20 cellular contexts compared by ENCODE assay signal in the genomic region with DNA sequence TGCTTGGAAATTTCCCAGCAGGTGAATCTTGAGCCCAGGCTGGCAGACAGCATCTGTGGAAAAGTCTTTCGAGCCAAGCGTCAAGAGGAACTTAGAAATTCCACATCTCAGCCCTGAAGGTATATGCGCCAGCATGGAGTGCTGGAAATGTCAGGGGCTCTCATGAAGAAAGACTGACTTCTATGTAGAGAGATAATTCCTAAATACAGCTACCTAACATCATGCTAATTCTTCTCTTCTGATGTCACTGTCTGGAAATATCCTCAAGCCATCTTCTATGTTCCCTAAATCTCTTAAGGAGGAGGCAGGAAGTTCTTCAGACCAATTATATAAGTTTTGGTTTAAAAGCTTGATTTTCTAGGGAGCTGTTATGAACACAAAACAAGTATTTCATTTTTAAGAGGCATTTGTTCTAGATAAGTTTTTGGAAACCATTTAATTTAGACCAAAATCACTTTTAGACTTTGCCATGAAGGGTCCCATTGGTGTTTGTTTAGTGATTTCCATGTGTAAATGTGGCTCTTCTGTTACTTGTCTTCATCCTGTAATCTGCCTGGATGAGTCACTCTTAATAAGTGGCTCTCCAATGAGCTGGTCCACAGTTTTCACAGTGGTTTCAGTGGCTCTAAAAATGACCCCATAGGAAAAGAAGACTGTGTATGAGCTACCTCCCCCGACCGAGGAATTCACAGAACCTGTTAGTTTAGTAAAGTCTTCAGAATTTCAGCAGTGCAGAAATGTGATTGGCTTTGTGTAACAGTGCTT.
A peak's percentile ranks its signal among the peaks of the same experiment; 100 is the strongest.
DNase-seq lines count a peak whose midpoint lies in the region; ATAC-seq, FAIRE-seq and TF ChIP-seq lines count a peak whose summit lies in the region.
"Had no signal": no experiment of that assay in that cellular context is flagged by ENCODE, and none has a peak within 500 bp of the region (broad histone marks: within the 10 kb centered on the region; RNA-seq: fewer than 3 reads in every experiment).

No MANE protein-coding gene starts in this region.

- peak overlapping the region; percentile 83 for H2BK20ac ChIP-seq in IMR-90 (ENCODE audit: low read depth, low read length)

- H2AFZ ChIP-seq in IMR-90 (replicated peaks; ENCODE audit: low read length, poor library complexity), result no peak overlapping the region

- CTCF ChIA-PET in IMR-90 (lab: Yijun Ruan, JAX), result interaction anchor here (1.1 kb wide), 1 partner anchor 11 kb away, joined by 4 read pairs; no protein-coding TSS in a partner anchor

- H3K9me3 ChIP-seq in IMR-90 (ENCODE audit: control insufficient read depth, insufficient read depth, low read length) (no peaks in the 10 kb centered on the region), mesodermal cell (ENCODE audit: control insufficient read depth, low read length) (no peaks in the 10 kb centered on the region)
- H3K9me3 ChIP-seq: heart left ventricle, stomach had no signal

- FAIRE-seq in bronchial epithelial cell (lab: Jason Lieb, UNC), result no peak
- FAIRE-seq: H1 had no signal

- H2BK120ac ChIP-seq in IMR-90 (ENCODE audit: low read depth, low read length), result peak overlapping the region; percentile 89

- H3K36me3 ChIP-seq in IMR-90 (ENCODE audit: control insufficient read depth, insufficient read depth, low read length) (no peaks in the 10 kb centered on the region; the same call in 1 of the 2 replicates), bronchial epithelial cell (ENCODE audit: control insufficient read depth, insufficient read depth, low read length) (no peaks in the 10 kb centered on the region), mesodermal cell (ENCODE audit: control insufficient read depth, insufficient read depth, low read length) (no peaks in the 10 kb centered on the region)
- H3K36me3 ChIP-seq: heart left ventricle, stomach had no signal

- H3K4me3 ChIP-seq in AG10803 (ENCODE audit: low read length), result no peak overlapping the region
- no peak overlapping the region for H3K4me3 ChIP-seq in IMR-90 (ENCODE audit: insufficient read depth, low read depth, low read length)
- H3K4me3 ChIP-seq in bronchial epithelial cell (ENCODE audit: low read depth, low read length), result no peak overlapping the region
- no peak overlapping the region for H3K4me3 ChIP-seq in mesodermal cell (ENCODE audit: extremely low read depth, insufficient read depth, low read length, poor library complexity, severe bottlenecking)
- H3K4me3 ChIP-seq: heart left ventricle, stomach had no signal

- peak overlapping the region; percentile 49 for H2BK5ac ChIP-seq in IMR-90 (ENCODE audit: low read depth, low read length, poor library complexity, severe bottlenecking)

- no peak overlapping the region for H2AK9ac ChIP-seq in IMR-90 (replicated peaks; ENCODE audit: low read depth, low read length, poor library complexity)

- no peak for TF ChIP-seq RAD21 in IMR-90 (IDR thresholded peaks at IDR 0.05; ENCODE audit: low read length)

- H3K23ac ChIP-seq in IMR-90 (ENCODE audit: low read depth, low read length), result no peak overlapping the region; the same call in 1 of the 2 replicates

- H3K18ac ChIP-seq in IMR-90 (ENCODE audit: low read depth, low read length), result peak overlapping the region; percentile 75; the same call in 1 of the 2 replicates

- H3K27ac ChIP-seq in IMR-90 (ENCODE audit: insufficient read depth, low read length) (no peak overlapping the region), mesodermal cell (ENCODE audit: low read depth, low read length, severe bottlenecking) (peak overlapping the region; percentile 71)
- H3K27ac ChIP-seq: stomach had no signal

- peak overlapping the region; percentile 64; the same call in 1 of the 2 replicates for H4K5ac ChIP-seq in IMR-90 (ENCODE audit: low read depth, low read length)

- TF ChIP-seq CTCF in AG10803 (conservative IDR thresholded peaks at IDR 0.05; ENCODE audit: low read length) (no peak), IMR-90 (conservative IDR thresholded peaks at IDR 0.05; ENCODE audit: low read depth, low read length) (no peak), bronchial epithelial cell (IDR thresholded peaks at IDR 0.05; ENCODE audit: insufficient read depth, low read length, severe bottlenecking) (no peak)

- POLR2A ChIA-PET in IMR-90 (lab: Charles Lee; ENCODE audit: unreplicated experiment), result no interaction called here

- H4K20me1 ChIP-seq in IMR-90 (ENCODE audit: insufficient read depth, low read length), result no peaks in the 10 kb centered on the region

- BruUV-seq in IMR-90 (replicated peaks; lab: Mats Ljungman, UMichigan), result no TSS peak

- H3K9me1 ChIP-seq in IMR-90 (ENCODE audit: insufficient read depth, low read length), result peaks cover 3% of the 10 kb centered on the region; the same call in 1 of the 2 replicates

- no peak overlapping the region for H3K56ac ChIP-seq in IMR-90 (ENCODE audit: extremely low read depth, insufficient read depth, low read length)

- DNase-seq in AG10803 (ENCODE audit: low read depth) (peak; percentile 48), IMR-90 (peak; percentile 62), bronchial epithelial cell (ENCODE audit: low read depth) (peak; percentile 65), C1 segment of cervical spinal cord (lab: John Stamatoyannopoulos, UW) (no peak)
- DNase-seq in activated naive CD4-positive, alpha-beta T cell treated with anti-CD3 and anti-CD28 coated beads, Interleukin-2, amount 50 U/mL, for 16 hours, result no peak
- DNase-seq in activated CD4-positive, CD25-positive, alpha-beta regulatory T cell (lab: John Stamatoyannopoulos, UW), result no peak
- DNase-seq: anterior cingulate cortex; cortex of kidney; heart left ventricle; NCI-H2081 treated with DMSO at 0.1 percent for 48 hours; NCI-H748 treated with DMSO at 0.1 percent for 48 hours; posterior cingulate gyrus; RPMI8226; stimulated activated CD4-positive, alpha-beta T cell treated with anti-CD3 and anti-CD28 coated beads, Interleukin-12 subunit alpha, Interleukin-12 subunit beta, amount 100 ng/mL, for 4 hours; stomach; T-helper 1 cell had no signal

- dilution Hi-C loops in IMR-90 (cut with HindIII; ENCODE audit: low sequenced_read_pairs, unreplicated experiment), result no loop called here

- H4K91ac ChIP-seq in IMR-90 (ENCODE audit: insufficient read depth, low read depth, low read length), result no peak overlapping the region; the same call in 1 of the 2 replicates

- peak overlapping the region; percentile 64; the same call in 1 of the 2 replicates for H3K4ac ChIP-seq in IMR-90 (ENCODE audit: low read depth, low read length)

- intact Hi-C loops in IMR-90 (cut with micrococcal nuclease), result no loop called here

- no peak overlapping the region for H2AK5ac ChIP-seq in IMR-90 (ENCODE audit: low read depth, low read length)

- H3K4me1 ChIP-seq in IMR-90 (ENCODE audit: control insufficient read depth, insufficient read depth, low read length) (peaks cover 22% of the 10 kb centered on the region), mesodermal cell (ENCODE audit: control insufficient read depth, insufficient read depth, low read length, poor library complexity, severe bottlenecking) (peaks cover 31% of the 10 kb centered on the region)

- peak overlapping the region in 1 of 2 experiments; percentile 31; a peak in 1 of 4 replicates for H4K8ac ChIP-seq in IMR-90 (ENCODE audit: low read depth in 2 of 2, low read length in 2 of 2)

- ATAC-seq in IMR-90 (ENCODE audit: low read depth) (peak; percentile 27; the same call in 1 of the 2 replicates), HG02973 (IDR thresholded peaks at IDR 0.05; ENCODE audit: unreplicated experiment) (no peak)
- ATAC-seq: WTC11 had no signal

- no CpG with 5 or more reads among the region's 5 CpGs for WGBS in IMR-90 (ENCODE audit: extremely low coverage in 2 of 2, insufficient read length in 1 of 2), 2 experiments
- 98 to 100% methylated on average over 4 to 5 of the region's 5 CpGs for WGBS in mesodermal cell (ENCODE audit: insufficient coverage in 2 of 2), 2 experiments

- no peak overlapping the region for H3K9ac ChIP-seq in IMR-90 (ENCODE audit: low read depth, low read length)

- H2BK15ac ChIP-seq in IMR-90 (ENCODE audit: low read depth, low read length), result peak overlapping the region; percentile 70; the same call in 1 of the 3 replicates

- no peaks in the 10 kb centered on the region for H3K27me3 ChIP-seq in IMR-90 (ENCODE audit: control insufficient read depth, insufficient read depth, low read length)
- H3K27me3 ChIP-seq in bronchial epithelial cell (ENCODE audit: control insufficient read depth, insufficient read depth, low read length), result no peaks in the 10 kb centered on the region
- H3K27me3 ChIP-seq: heart left ventricle, stomach had no signal

- peak overlapping the region; percentile 37; the same call in 1 of the 2 replicates for H3K14ac ChIP-seq in IMR-90 (replicated peaks; ENCODE audit: low read depth, low read length)

- H3K79me1 ChIP-seq in IMR-90 (ENCODE audit: low read depth in 1 of 2, low read length in 2 of 2), result no peaks in the 10 kb centered on the region; a peak in 1 of 4 replicates

- no peak for TF ChIP-seq POLR2A in IMR-90 (IDR thresholded peaks at IDR 0.05; ENCODE audit: low read depth, low read length)

- in situ Hi-C loops in IMR-90 (cut with MboI; ENCODE audit: low sequenced_read_pairs), result no loop called here

- no peak overlapping the region for H3K4me2 ChIP-seq in IMR-90 (ENCODE audit: low read depth, low read length)

TF ChIP-seq in IMR-90, 13 proteins besides CTCF, POLR2A, EP300 and RAD21:
- TF ChIP-seq FOS (IDR thresholded peaks at IDR 0.05; ENCODE audit: low read depth, low read length), result no peak; the same call in 1 of the 2 replicates
- TF ChIP-seq CHD1 (IDR thresholded peaks at IDR 0.05; ENCODE audit: low read depth, low read length), result no peak
- no peak for TF ChIP-seq BHLHE40 (IDR thresholded peaks at IDR 0.05; ENCODE audit: low read depth, low read length)
- TF ChIP-seq CEBPB (IDR thresholded peaks at IDR 0.05; ENCODE audit: low read depth, low read length), result no peak
- TF ChIP-seq RCOR1 (IDR thresholded peaks at IDR 0.05; ENCODE audit: insufficient replicate concordance, low read length), result no peak
- TF ChIP-seq RFX5 (IDR thresholded peaks at IDR 0.05; ENCODE audit: low read depth, low read length), result no peak
- TF ChIP-seq SMC3 (IDR thresholded peaks at IDR 0.05; ENCODE audit: low read depth, low read length), result no peak

Comparison
In these comparisons a context has a peak if more than half of its experiments do, and no peak if none do; other contexts are left out.
1. DNase-seq: peak in AG10803 (single experiment), IMR-90 (single experiment) and bronchial epithelial cell (single experiment); none in activated naive CD4-positive, alpha-beta T cell treated with anti-CD3 and anti-CD28 coated beads, Interleukin-2, amount 50 U/mL, for 16 hours (single experiment), C1 segment of cervical spinal cord (0 of 14) and activated CD4-positive, CD25-positive, alpha-beta regulatory T cell (0 of 4).